ENCODE assay signal across 9 cellular contexts in genomic region chr1:214187152-214187900, GRCh38.
DNase-seq lines count a peak whose midpoint lies in the region; ATAC-seq and TF ChIP-seq lines count a peak whose summit lies in the region.
"Had no signal": no experiment of that assay in that cellular context is flagged by ENCODE, and none has a peak within 500 bp of the region (broad histone marks: within the 10 kb centered on the region; RNA-seq: fewer than 3 reads in every experiment).

No MANE protein-coding gene starts in this region.

- WGBS in H9 (ENCODE audit: extremely low coverage, insufficient read length, low lambda C conversion rate): no CpG with 5 or more reads among the region's 49 CpGs
- WGBS in iPS DF 6.9 (ENCODE audit: insufficient coverage, insufficient read length): no CpG with 5 or more reads among the region's 49 CpGs
- WGBS in transverse colon (ENCODE audit: low coverage in 1 of 2), 2 donors: 9 to 67% methylated on average over 1 to 49 of the region's 49 CpGs

- H3K79me2 ChIP-seq in H9 (ENCODE audit: insufficient read depth, low read length): no peaks in the 10 kb centered on the region

- TF ChIP-seq CTCF in H9 (conservative IDR thresholded peaks at IDR 0.05) (no peak), WERI-Rb-1 (IDR thresholded peaks at IDR 0.05; ENCODE audit: low read depth, low read length) (no peak), gastrocnemius medialis (IDR thresholded peaks at IDR 0.05 in 4 of 5, conservative IDR thresholded peaks at IDR 0.05 in 1 of 5) (no peak), transverse colon (IDR thresholded peaks at IDR 0.05) (no peak)

- DNase-seq in H9 (peak; percentile 45), WERI-Rb-1 (peak; percentile 69), iPS DF 6.9 (ENCODE audit: low read depth, low spot score) (no peak), gastrocnemius medialis (no peak), HK-2 (ENCODE audit: unreplicated experiment) (no peak), DMS153 treated with DMSO at 0.1 percent for 48 hours (lab: John Stamatoyannopoulos, UW; ENCODE audit: unreplicated experiment) (no peak), transverse colon (no peak)

- peak overlapping the region; percentile 59 for H2AFZ ChIP-seq in H9 (ENCODE audit: low read length)

- no peaks in the 10 kb centered on the region for H3K79me1 ChIP-seq in H9 (ENCODE audit: insufficient read depth, low read depth, low read length, poor library complexity, severe bottlenecking)

- peaks cover 0 to 10% (median 0%) of the 10 kb centered on the region in 3 experiments; a peak in 3 of 7 replicates for H3K36me3 Mint-ChIP-seq in H9 (ENCODE audit: insufficient read depth in 1 of 3, low read depth in 3 of 3)

- no peak overlapping the region for H4K91ac ChIP-seq in H9 (ENCODE audit: insufficient read length, low read depth, low read length)

- H3K36me3 ChIP-seq in WERI-Rb-1: no peaks in the 10 kb centered on the region
- no peaks in the 10 kb centered on the region for H3K36me3 ChIP-seq in iPS DF 6.9 (ENCODE audit: control insufficient read depth, insufficient read depth, low read length)
- no peaks in the 10 kb centered on the region for H3K36me3 ChIP-seq in gastrocnemius medialis
- H3K36me3 ChIP-seq in transverse colon: no peaks in the 10 kb centered on the region

- peaks cover 12 to 14% of the 10 kb centered on the region in 2 experiments for H3K4me1 Mint-ChIP-seq in H9

- peaks cover 6% of the 10 kb centered on the region for H3K23me2 ChIP-seq in H9 (ENCODE audit: insufficient read length, low read depth, low read length, poor library complexity, severe bottlenecking)

- H3K4ac ChIP-seq in H9 (ENCODE audit: low read depth, low read length): no peak overlapping the region

- H4K20me1 ChIP-seq in H9 (ENCODE audit: control insufficient read depth, insufficient read depth, insufficient read length): no peaks in the 10 kb centered on the region

- TF ChIP-seq POLR2A in gastrocnemius medialis (IDR thresholded peaks at IDR 0.05) (no peak), transverse colon (IDR thresholded peaks at IDR 0.05) (no peak)

- H3K56ac ChIP-seq in H9 (ENCODE audit: insufficient read length, low read depth, low read length): no peak overlapping the region

- no peak overlapping the region for H4K5ac ChIP-seq in H9 (ENCODE audit: insufficient read length, low read depth, low read length)

- TF ChIP-seq EP300 in transverse colon (IDR thresholded peaks at IDR 0.05; ENCODE audit: low read depth): no peak

- no peaks in the 10 kb centered on the region for H3K9me3 ChIP-seq in H9 (ENCODE audit: control insufficient read depth, low read depth, low read length)
- no peaks in the 10 kb centered on the region for H3K9me3 ChIP-seq in WERI-Rb-1 (ENCODE audit: severe bottlenecking)
- H3K9me3 ChIP-seq in iPS DF 6.9 (ENCODE audit: control insufficient read depth, insufficient read depth, low read length): no peaks in the 10 kb centered on the region
- H3K9me3 ChIP-seq in gastrocnemius medialis: no peaks in the 10 kb centered on the region
- no peaks in the 10 kb centered on the region for H3K9me3 ChIP-seq in transverse colon

- no peak for ATAC-seq in gastrocnemius medialis
- ATAC-seq in GM19351 (IDR thresholded peaks at IDR 0.05; ENCODE audit: unreplicated experiment): no peak

- H3K27me3 Mint-ChIP-seq in H9 (ENCODE audit: low read depth): peaks cover 70% of the 10 kb centered on the region

- H3K4me2 ChIP-seq in H9 (ENCODE audit: insufficient read depth, insufficient read length, low read length): peak overlapping the region; percentile 92

- no peak overlapping the region for H3K23ac ChIP-seq in H9 (ENCODE audit: insufficient read length, low read depth, low read length)

- peak overlapping the region; percentile 56; the same call in 1 of the 2 replicates for H3K14ac ChIP-seq in H9 (ENCODE audit: insufficient read depth, low read length)

- no peak overlapping the region for H2AK5ac ChIP-seq in H9 (ENCODE audit: insufficient read length, low read length)

- no peak overlapping the region for H3K18ac ChIP-seq in H9 (ENCODE audit: insufficient read length, low read depth, low read length)

- no peak overlapping the region for H3K27ac Mint-ChIP-seq in H9

- H3K4me3 Mint-ChIP-seq in H9: peak overlapping the region; percentile 60 to 77

- H4K8ac ChIP-seq in H9 (replicated peaks; ENCODE audit: insufficient read length, low read depth, low read length): no peak overlapping the region

- no peak overlapping the region for H2BK12ac ChIP-seq in H9 (ENCODE audit: insufficient read length, low read depth, low read length)

- H2BK120ac ChIP-seq in H9 (ENCODE audit: low read depth, low read length, poor library complexity, severe bottlenecking): no peak overlapping the region

- H3K27ac ChIP-seq in H9 (ENCODE audit: insufficient read length, low read depth, low read length) (no peak overlapping the region), WERI-Rb-1 (no peak overlapping the region), iPS DF 6.9 (ENCODE audit: low read length) (no peak overlapping the region), gastrocnemius medialis (no peak overlapping the region), transverse colon (no peak overlapping the region)

- H2BK5ac ChIP-seq in H9 (ENCODE audit: insufficient read length, low read length): no peak overlapping the region

- no peak overlapping the region for H3K9ac ChIP-seq in H9 (ENCODE audit: extremely low read depth, insufficient read length, low read length)

- no peaks in the 10 kb centered on the region for H3K4me1 ChIP-seq in H9 (ENCODE audit: insufficient read depth, low read length)
- no peaks in the 10 kb centered on the region for H3K4me1 ChIP-seq in iPS DF 6.9 (ENCODE audit: control insufficient read depth, insufficient read depth, low read length)
- H3K4me1 ChIP-seq in gastrocnemius medialis: peaks cover 4 to 5% of the 10 kb centered on the region in 2 donors
- peaks cover 0 to 6% (median 2%) of the 10 kb centered on the region in 4 donors for H3K4me1 ChIP-seq in transverse colon

- H3K27me3 ChIP-seq in H9 (ENCODE audit: insufficient read depth, low read length): peaks cover 31% of the 10 kb centered on the region; the same call in 1 of the 2 replicates
- H3K27me3 ChIP-seq in WERI-Rb-1 (ENCODE audit: insufficient read depth, low read depth, severe bottlenecking): peaks cover 7% of the 10 kb centered on the region
- peaks cover 20% of the 10 kb centered on the region; the same call in 1 of the 2 replicates for H3K27me3 ChIP-seq in iPS DF 6.9 (ENCODE audit: control insufficient read depth, insufficient read depth, low read length)
- peaks cover 34 to 64% (median 34%) of the 10 kb centered on the region in 3 donors for H3K27me3 ChIP-seq in gastrocnemius medialis
- H3K27me3 ChIP-seq in transverse colon: peaks cover 64% of the 10 kb centered on the region

- intact Hi-C loops in gastrocnemius medialis (cut with DNase I; ENCODE audit: low total_unique reads): no loop called here
- intact Hi-C loops in transverse colon (cut with DNase I; ENCODE audit: low total_unique reads): no loop called here

- peaks cover 3 to 10% of the 10 kb centered on the region in 2 experiments; a peak in 4 of 5 replicates for H3K9me3 Mint-ChIP-seq in H9

- no peak overlapping the region for H2BK20ac ChIP-seq in H9 (ENCODE audit: low read depth, low read length, poor library complexity, severe bottlenecking)

- in situ Hi-C loops in gastrocnemius medialis (cut with MboI; ENCODE audit: low sequenced_read_pairs in 4 of 4) (no loop called here), transverse colon (cut with MboI; ENCODE audit: low pct_ligation_motif_present in 1 of 4, low pct_unique_long_range_greater_than_20kb in 1 of 4, low sequenced_read_pairs in 3 of 4) (loop anchor here in 1 of 4 donors (10.0 kb wide), 1 partner anchor 57 kb away; no protein-coding TSS in a partner anchor)

- H3K4me3 ChIP-seq in WERI-Rb-1 (ENCODE audit: low read depth, low read length) (peak overlapping the region; percentile 50), iPS DF 6.9 (ENCODE audit: low read length) (peak overlapping the region; percentile 8; the same call in 1 of the 2 replicates), gastrocnemius medialis (peak overlapping the region; percentile 34 to 62 (median 38)), transverse colon (peak overlapping the region in 1 of 4 donors; percentile 28)
- H3K4me3 ChIP-seq: lung had no signal

- H2BK15ac ChIP-seq in H9 (ENCODE audit: low read depth, low read length): no peak overlapping the region

- H3T11ph ChIP-seq in H9 (ENCODE audit: low read length): no peak overlapping the region

Comparison
In these comparisons a context has a peak if more than half of its experiments do, and no peak if none do; other contexts are left out.
1. DNase-seq: peak in H9 (single experiment) and WERI-Rb-1 (single experiment); none in iPS DF 6.9 (single experiment), gastrocnemius medialis (0 of 2), HK-2 (single experiment), DMS153 treated with DMSO at 0.1 percent for 48 hours (single experiment) and transverse colon (single experiment).